In the genomic region with DNA sequence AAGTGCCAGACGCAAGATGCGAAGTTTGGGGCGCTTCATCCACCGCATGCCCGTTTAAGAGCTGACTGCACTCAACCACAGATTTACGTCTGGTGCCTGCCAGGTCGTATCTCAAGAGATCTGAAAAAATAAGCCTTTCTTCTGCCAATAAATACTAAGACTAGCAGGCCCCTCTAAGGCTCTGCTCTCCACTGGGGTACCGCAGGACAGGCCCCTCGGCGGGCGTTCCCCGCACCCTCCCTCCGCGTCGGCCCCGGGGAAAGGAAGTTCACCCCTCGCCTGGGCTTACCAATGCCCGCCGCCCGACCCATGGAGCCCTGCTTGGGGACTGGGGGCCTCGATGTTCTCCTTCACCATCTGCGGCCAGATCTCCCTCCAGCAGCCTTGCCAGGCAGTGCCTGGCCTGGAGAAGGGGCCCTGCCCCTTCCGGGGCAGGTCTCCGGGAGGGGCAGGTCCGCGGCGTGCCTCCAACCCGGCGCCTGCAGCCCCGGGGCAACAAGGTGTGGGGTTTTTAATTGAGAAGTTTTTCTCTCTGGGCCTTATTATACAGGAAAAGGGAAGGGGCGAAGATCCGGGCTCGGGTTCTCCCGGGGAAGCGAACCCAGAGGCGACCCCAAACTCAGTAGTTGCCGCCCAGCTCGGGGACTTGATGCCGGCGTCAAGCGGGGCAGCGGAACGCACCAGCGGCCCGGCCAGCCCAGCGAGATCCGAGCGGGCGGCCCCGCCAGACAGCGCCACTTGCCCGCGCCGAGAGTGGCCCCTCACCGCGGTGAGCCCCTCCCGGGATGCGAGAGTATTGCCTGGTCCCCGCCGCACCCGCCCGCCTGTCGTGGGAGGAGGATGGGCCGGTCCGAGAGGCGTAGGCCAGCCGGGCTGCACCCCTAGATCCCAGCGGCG, we compare ENCODE assay signal across 8 cellular contexts. TPM values are rescaled to one million over a fixed set of nuclear protein-coding genes. Genes with fewer than 3 reads are reported as not detected.
A peak's percentile ranks its signal among the peaks of the same experiment; 100 is the strongest.
DNase-seq lines count a peak whose midpoint lies in the region; ATAC-seq and TF ChIP-seq lines count a peak whose summit lies in the region.

No MANE protein-coding gene starts in this region.

- H3K79me2 ChIP-seq in SU-DHL-6 (ENCODE audit: insufficient read depth, low read length) = peaks cover 34% of the 10 kb centered on the region

- H3K27me3 ChIP-seq in CD8-positive, alpha-beta memory T cell (ENCODE audit: insufficient read depth, low read length, poor library complexity, severe bottlenecking) = no peaks in the 10 kb centered on the region
- H3K27me3 ChIP-seq in SU-DHL-6 (ENCODE audit: low read length) = no peaks in the 10 kb centered on the region

- H3F3A ChIP-seq in SU-DHL-6 (ENCODE audit: insufficient read depth) = no peaks in the 10 kb centered on the region

- POLR2A ChIA-PET in CD8-positive, alpha-beta memory T cell (lab: Charles Lee) = interaction anchor here (0.9 to 1.6 kb wide), 6 partner anchors 67 to 246 kb away, joined by 3 to 9 read pairs (median 5); a partner anchor contains a TSS
- POLR2A ChIA-PET in MCF 10A (lab: Yijun Ruan, JAX) = interaction anchor here (0.7 to 1.6 kb wide), 7 partner anchors 145 to 544 kb away, joined by 3 to 6 read pairs (median 4); a partner anchor contains a TSS

- no peaks in the 10 kb centered on the region for H3K36me3 ChIP-seq in CD8-positive, alpha-beta memory T cell (ENCODE audit: insufficient read depth, low read length)
- no peaks in the 10 kb centered on the region for H3K36me3 ChIP-seq in SU-DHL-6 (ENCODE audit: low read length)

- H3K9me2 ChIP-seq in SU-DHL-6 (replicated peaks; ENCODE audit: insufficient read depth, low read length) = no peaks in the 10 kb centered on the region

- intact Hi-C loops in MCF 10A (cut with micrococcal nuclease) = loop anchor here (2.0 kb wide), 1 partner anchor 146 kb away; a partner anchor contains a TSS

- TF ChIP-seq CTCF in SU-DHL-6 (IDR thresholded peaks at IDR 0.05; ENCODE audit: insufficient read depth, low read length, poor library complexity, severe bottlenecking) (no peak), MCF 10A (IDR thresholded peaks at IDR 0.05; ENCODE audit: unreplicated experiment) (no peak)

- H3K27ac Mint-ChIP-seq in CD8-positive, alpha-beta memory T cell = peak overlapping the region in 7 of 8 donors; percentile 64 to 95 (median 74)
- peak overlapping the region; percentile 75 for H3K27ac Mint-ChIP-seq in MCF 10A (ENCODE audit: low read depth, unreplicated experiment)

- peaks cover 6% of the 10 kb centered on the region in 2 donors for H3K27me3 Mint-ChIP-seq in CD8-positive, alpha-beta memory T cell
- H3K27me3 Mint-ChIP-seq in MCF 10A (ENCODE audit: insufficient read depth, unreplicated experiment) = no peaks in the 10 kb centered on the region

- peak overlapping the region; percentile 100 for H2AFZ ChIP-seq in SU-DHL-6 (ENCODE audit: low read depth, low read length, severe bottlenecking)

- no peaks in the 10 kb centered on the region for H4K20me1 ChIP-seq in SU-DHL-6 (ENCODE audit: low read depth, low read length)

- DNase-seq in CD8-positive, alpha-beta memory T cell = peak; percentile 15 to 55 (median 28)
- DNase-seq in GM19240 (ENCODE audit: insufficient read length, low spot score) (peak; percentile 45), MCF 10A (ENCODE audit: unreplicated experiment) (peak; percentile 56), iPS-NIHi7 (ENCODE audit: extremely low spot score) (peak; percentile 41)
- DNase-seq in stimulated activated CD4-positive, alpha-beta T cell treated with anti-CD3 and anti-CD28 coated beads, Interleukin-15, amount 100 ng/mL, for 24 hours = peak; percentile 67

- peak overlapping the region; percentile 54 for H3K27ac ChIP-seq in CD8-positive, alpha-beta memory T cell (ENCODE audit: low read depth, low read length)
- peak overlapping the region; percentile 45; the same call in 1 of the 2 replicates for H3K27ac ChIP-seq in SU-DHL-6 (ENCODE audit: low read depth, low read length)

- H3K9ac ChIP-seq in SU-DHL-6 (ENCODE audit: low read length) = peak overlapping the region; percentile 97

- H3K9me3 ChIP-seq in CD8-positive, alpha-beta memory T cell (ENCODE audit: low read length) = no peaks in the 10 kb centered on the region
- no peaks in the 10 kb centered on the region for H3K9me3 ChIP-seq in SU-DHL-6 (ENCODE audit: insufficient read depth, low read length)

- CTCF ChIA-PET in CD8-positive, alpha-beta memory T cell (lab: Charles Lee) = interaction anchor here (1.1 to 1.3 kb wide), 3 partner anchors 245 to 341 kb away, joined by 3 to 6 read pairs (median 3); a partner anchor contains a TSS
- CTCF ChIA-PET in MCF 10A (lab: Yijun Ruan, JAX) = interaction anchor here (0.7 kb wide), 2 partner anchors 35 to 713 kb away, joined by 3 read pairs; no protein-coding TSS in a partner anchor

- H3K9me3 Mint-ChIP-seq in CD8-positive, alpha-beta memory T cell = no peaks in the 10 kb centered on the region
- no peaks in the 10 kb centered on the region for H3K9me3 Mint-ChIP-seq in MCF 10A (ENCODE audit: unreplicated experiment)

- BruUV-seq in MCF 10A (replicated peaks; lab: Mats Ljungman, UMichigan) = no TSS peak

- H3K4me1 Mint-ChIP-seq in CD8-positive, alpha-beta memory T cell = peaks cover 34 to 50% (median 38%) of the 10 kb centered on the region in 3 donors
- peaks cover 30% of the 10 kb centered on the region for H3K4me1 Mint-ChIP-seq in MCF 10A (ENCODE audit: insufficient read depth, unreplicated experiment)

- ATAC-seq in HG03196 (IDR thresholded peaks at IDR 0.05; ENCODE audit: unreplicated experiment) (peak; percentile 51), GM18873 (IDR thresholded peaks at IDR 0.05; ENCODE audit: low FRiP score, unreplicated experiment) (no peak)

- peak overlapping the region; percentile 84 to 97 (median 86) for H3K4me3 Mint-ChIP-seq in CD8-positive, alpha-beta memory T cell
- peak overlapping the region; percentile 90 for H3K4me3 Mint-ChIP-seq in MCF 10A (ENCODE audit: unreplicated experiment)

- peak overlapping the region; percentile 61 for H3K4me2 ChIP-seq in SU-DHL-6 (ENCODE audit: low read depth, low read length, poor library complexity, severe bottlenecking)

- peak overlapping the region; percentile 74 for H3K4me3 ChIP-seq in CD8-positive, alpha-beta memory T cell (ENCODE audit: low read length)
- H3K4me3 ChIP-seq in SU-DHL-6 (ENCODE audit: insufficient read depth, low read length, poor library complexity, severe bottlenecking) = peak overlapping the region; percentile 90

- H3K36me3 Mint-ChIP-seq in CD8-positive, alpha-beta memory T cell = peaks cover 0 to 2% (median 0%) of the 10 kb centered on the region in 3 donors
- H3K36me3 Mint-ChIP-seq in MCF 10A (ENCODE audit: insufficient read depth, unreplicated experiment) = peaks cover 7% of the 10 kb centered on the region

- peaks cover 18% of the 10 kb centered on the region for H3K4me1 ChIP-seq in CD8-positive, alpha-beta memory T cell (ENCODE audit: insufficient read depth, low read length)

RNA-seq across cellular contexts. Expression of a gene that starts 0.7 kb away (rescaled TPM):
- 100 to 1,000 TPM; 132 to 136 TPM for total RNA-seq in CD8-positive, alpha-beta memory T cell
- 4.7 TPM for polyA plus RNA-seq in CD8-positive, alpha-beta memory T cell
- total RNA-seq in MCF 10A (2022) = 176 and 233 TPM in 2 replicates
